ENCODE assay signal across 10 cellular contexts in genomic region chr18:51025512-51025911, GRCh38.
"Had no signal": no experiment of that assay in that cellular context is flagged by ENCODE, and none has a peak within 500 bp of the region (broad histone marks: within the 10 kb centered on the region; RNA-seq: fewer than 3 reads in every experiment).

No MANE protein-coding gene starts in this region.

- H2AFZ ChIP-seq: GM23248 had no signal

- H3K9ac ChIP-seq: GM23248, KMS-11 had no signal

- H3K9me3 ChIP-seq: HAP-1 had no signal

- H3K27ac ChIP-seq: GM23248, KMS-11 had no signal

- H3K4me3 ChIP-seq: GM23248, HAP-1 had no signal

- H3K36me3 ChIP-seq: HAP-1 had no signal

- ATAC-seq: HCT116 had no signal

- H3K4me2 ChIP-seq: KMS-11 had no signal

- FAIRE-seq: HTR-8/SVneo had no signal

- DNase-seq: GM23248, GOT3, H7, HFFc6, IMR-90, KBM-7 had no signal
